Comparison of ENCODE assay signal across 20 cellular contexts in genomic region chr11:46493786-46494185, GRCh38.
DNase-seq lines count a peak whose midpoint lies in the region; ATAC-seq, FAIRE-seq and TF ChIP-seq lines count a peak whose summit lies in the region.
"Had no signal": no experiment of that assay in that cellular context is flagged by ENCODE, and none has a peak within 500 bp of the region (broad histone marks: within the 10 kb centered on the region; RNA-seq: fewer than 3 reads in every experiment).

No MANE protein-coding gene starts in this region.

- no peak for FAIRE-seq in urothelium cell line (lab: Jason Lieb, UNC)
- FAIRE-seq: H1, HTR-8/SVneo had no signal

- ATAC-seq in lower lobe of right lung = no peak
- no peak for ATAC-seq in stimulated activated naive B cell treated with anti-CD40 and anti-IgM and Interleukin-4, amounts not matched to agents 10 μg/mL and 1 μg/mL and 100 μg/mL, for 72 hours (replicated peaks)
- ATAC-seq in GM18873 (IDR thresholded peaks at IDR 0.05; ENCODE audit: low FRiP score, unreplicated experiment) = no peak

- H3K27ac ChIP-seq in colonic mucosa (peak overlapping the region; percentile 84), lower lobe of right lung (peak overlapping the region; percentile 5)
- H3K27ac ChIP-seq: 22Rv1, C4-2B, SJSA1 had no signal

- H3K36me3 Mint-ChIP-seq in stimulated activated naive B cell treated with anti-CD40 and anti-IgM and Interleukin-4, amounts not matched to agents 10 μg/mL and 1 μg/mL and 100 μg/mL, for 72 hours = peaks cover 17 to 43% of the 10 kb centered on the region in 2 donors
- H3K36me3 Mint-ChIP-seq in activated naive CD8-positive, alpha-beta T cell treated with anti-CD3 and anti-CD28 coated beads for 36 hours = peaks cover 4% of the 10 kb centered on the region

- TF ChIP-seq CTCF in colonic mucosa (IDR thresholded peaks at IDR 0.05) = no peak
- TF ChIP-seq CTCF in lower lobe of right lung (IDR thresholded peaks at IDR 0.05) = no peak

- H3K9me3 ChIP-seq in colonic mucosa = no peaks in the 10 kb centered on the region
- no peaks in the 10 kb centered on the region for H3K9me3 ChIP-seq in lower lobe of right lung
- H3K9me3 ChIP-seq: SJSA1 had no signal

- H3K9me3 Mint-ChIP-seq in stimulated activated naive B cell treated with anti-CD40 and anti-IgM and Interleukin-4, amounts not matched to agents 10 μg/mL and 1 μg/mL and 100 μg/mL, for 72 hours = no peaks in the 10 kb centered on the region
- H3K9me3 Mint-ChIP-seq in activated naive CD8-positive, alpha-beta T cell treated with anti-CD3 and anti-CD28 coated beads for 36 hours = no peaks in the 10 kb centered on the region

- H3K36me3 ChIP-seq in colonic mucosa (no peaks in the 10 kb centered on the region), lower lobe of right lung (peaks cover 42% of the 10 kb centered on the region)

- H3K4me3 ChIP-seq in colonic mucosa (no peak overlapping the region), lower lobe of right lung (no peak overlapping the region)
- H3K4me3 ChIP-seq: SJSA1 had no signal

- H3K9ac ChIP-seq in colonic mucosa (ENCODE audit: low read depth in 2 of 2, low read length in 2 of 2) = no peak overlapping the region

- H3K4me1 ChIP-seq in colonic mucosa = peaks cover 17% of the 10 kb centered on the region
- H3K4me1 ChIP-seq in lower lobe of right lung = peaks cover 36% of the 10 kb centered on the region
- H3K4me1 ChIP-seq: SJSA1 had no signal

- H3K4me3 Mint-ChIP-seq in stimulated activated naive B cell treated with anti-CD40 and anti-IgM and Interleukin-4, amounts not matched to agents 10 μg/mL and 1 μg/mL and 100 μg/mL, for 72 hours = no peak overlapping the region
- no peak overlapping the region for H3K4me3 Mint-ChIP-seq in activated naive CD8-positive, alpha-beta T cell treated with anti-CD3 and anti-CD28 coated beads for 36 hours

- peaks cover 7 to 10% of the 10 kb centered on the region in 2 donors for H3K4me1 Mint-ChIP-seq in stimulated activated naive B cell treated with anti-CD40 and anti-IgM and Interleukin-4, amounts not matched to agents 10 μg/mL and 1 μg/mL and 100 μg/mL, for 72 hours
- H3K4me1 Mint-ChIP-seq in activated naive CD8-positive, alpha-beta T cell treated with anti-CD3 and anti-CD28 coated beads for 36 hours = no peaks in the 10 kb centered on the region

- no peaks in the 10 kb centered on the region for H3K27me3 Mint-ChIP-seq in stimulated activated naive B cell treated with anti-CD40 and anti-IgM and Interleukin-4, amounts not matched to agents 10 μg/mL and 1 μg/mL and 100 μg/mL, for 72 hours
- H3K27me3 Mint-ChIP-seq in activated naive CD8-positive, alpha-beta T cell treated with anti-CD3 and anti-CD28 coated beads for 36 hours = no peaks in the 10 kb centered on the region

- DNase-seq in NCI-H82 (lab: John Stamatoyannopoulos, UW) (peak; percentile 13), NCI-H82 treated with DMSO at 0.1 percent for 48 hours (lab: John Stamatoyannopoulos, UW; ENCODE audit: unreplicated experiment) (no peak), colonic mucosa (no peak), lower lobe of right lung (no peak), urothelium cell line (ENCODE audit: low spot score) (no peak)
- DNase-seq in stimulated activated naive B cell treated with anti-CD40 and anti-IgM and Interleukin-4, amounts not matched to agents 10 μg/mL and 1 μg/mL and 100 μg/mL, for 72 hours = no peak
- no peak for DNase-seq in activated naive CD8-positive, alpha-beta T cell treated with anti-CD3 and anti-CD28 coated beads for 36 hours
- DNase-seq: COR-L47, MV-4-11, NCI-H1436, NCI-H2029 treated with DMSO at 0.1 percent for 48 hours, NCI-H524, OCI-M1, RPMI8226 had no signal

- H3K27me3 ChIP-seq in colonic mucosa (no peaks in the 10 kb centered on the region), lower lobe of right lung (ENCODE audit: low read depth) (no peaks in the 10 kb centered on the region)
- H3K27me3 ChIP-seq: SJSA1 had no signal

- intact Hi-C loops in colonic mucosa (cut with DNase I) = loop anchor here (5.0 kb wide), 1 partner anchor 34 kb away; no protein-coding TSS in a partner anchor
- intact Hi-C loops in lower lobe of right lung (cut with DNase I) = no loop called here

- H3K27ac Mint-ChIP-seq in stimulated activated naive B cell treated with anti-CD40 and anti-IgM and Interleukin-4, amounts not matched to agents 10 μg/mL and 1 μg/mL and 100 μg/mL, for 72 hours = peak overlapping the region; percentile 59
- H3K27ac Mint-ChIP-seq in activated naive CD8-positive, alpha-beta T cell treated with anti-CD3 and anti-CD28 coated beads for 36 hours = no peak overlapping the region
